Comparison of ENCODE assay signal across 9 cellular contexts in genomic region chr11:35390737-35391682, GRCh38. TPM values are rescaled to one million over a fixed set of nuclear protein-coding genes. Genes with fewer than 3 reads are reported as not detected.
DNase-seq lines count a peak whose midpoint lies in the region; TF ChIP-seq lines count a peak whose summit lies in the region.
"Had no signal": no experiment of that assay in that cellular context is flagged by ENCODE, and none has a peak within 500 bp of the region (broad histone marks: within the 10 kb centered on the region; RNA-seq: fewer than 3 reads in every experiment).

No MANE protein-coding gene starts in this region.

- H3K9ac ChIP-seq in GM23248 (0 out of 2 replicates have a peak overlapping the region, but pooled peaks have one; percentile 16), mucosa of stomach (ENCODE audit: low read length) (peak overlapping the region; percentile 6)

- H3K4me2 ChIP-seq in GM23248 (ENCODE audit: unreplicated experiment): peak overlapping the region; percentile 52

- H3K9me3 Mint-ChIP-seq in activated T-helper 1 cell treated with anti-CD3 and anti-CD28 coated beads, Interleukin-12 subunit alpha, Interleukin-12 subunit beta, Interleukin-2, Interleukin-4 antibody, amounts not matched to agents 30 ng/mL and 10 ng/mL and 1 ng/mL, durations not matched to agents 14 hours and 24 hours and 36 hours: no peaks in the 10 kb centered on the region

- intact Hi-C loops in activated T-helper 1 cell treated with anti-CD3 and anti-CD28 coated beads, Interleukin-12 subunit alpha, Interleukin-12 subunit beta, Interleukin-2, Interleukin-4 antibody, amounts not matched to agents 30 ng/mL and 10 ng/mL and 1 ng/mL, durations not matched to agents 14 hours and 24 hours and 36 hours (cut with micrococcal nuclease): loop anchor here (1.0 to 5.0 kb wide), 14 partner anchors 48 to 740 kb away; partner anchors contain the start of genes APIP and PDHX

- WGBS in GM23248 (ENCODE audit: low coverage in 1 of 2, low lambda C conversion rate in 2 of 2, missing lambda C conversion rate in 2 of 2), 2 experiments: 66 to 67% methylated on average over 13 of the region's 13 CpGs

- peaks cover 10% of the 10 kb centered on the region for H3F3A ChIP-seq in GM23248 (ENCODE audit: insufficient read depth)

- peaks cover 26% of the 10 kb centered on the region for H3K4me1 Mint-ChIP-seq in activated T-helper 1 cell treated with anti-CD3 and anti-CD28 coated beads, Interleukin-12 subunit alpha, Interleukin-12 subunit beta, Interleukin-2, Interleukin-4 antibody, amounts not matched to agents 30 ng/mL and 10 ng/mL and 1 ng/mL, durations not matched to agents 14 hours and 24 hours and 36 hours (ENCODE audit: low read depth)

- H3K27me3 Mint-ChIP-seq in activated T-helper 1 cell treated with anti-CD3 and anti-CD28 coated beads, Interleukin-12 subunit alpha, Interleukin-12 subunit beta, Interleukin-2, Interleukin-4 antibody, amounts not matched to agents 30 ng/mL and 10 ng/mL and 1 ng/mL, durations not matched to agents 14 hours and 24 hours and 36 hours (ENCODE audit: insufficient read depth): peaks cover 12% of the 10 kb centered on the region

- H3K36me3 ChIP-seq in GM23248 (ENCODE audit: low read depth) (no peaks in the 10 kb centered on the region), mucosa of stomach (ENCODE audit: control insufficient read depth, insufficient read depth, low read length) (no peaks in the 10 kb centered on the region)

- in situ Hi-C loops in GM13977 (cut with MboI; ENCODE audit: low pct_unique_long_range_greater_than_20kb, low sequenced_read_pairs, unreplicated experiment) (loop anchor here (25.0 kb wide), 1 partner anchor 804 kb away; no protein-coding TSS in a partner anchor), GM23248 (cut with MboI) (loop anchor here (10.0 kb wide), 1 partner anchor 396 kb away; no protein-coding TSS in a partner anchor)

- peak overlapping the region; percentile 28 for H3K27ac ChIP-seq in GM23248

- H3K9me3 ChIP-seq in GM23248 (ENCODE audit: low read depth) (no peaks in the 10 kb centered on the region), mucosa of stomach (ENCODE audit: control insufficient read depth, low read length) (no peaks in the 10 kb centered on the region)

- H3K4me3 Mint-ChIP-seq in activated T-helper 1 cell treated with anti-CD3 and anti-CD28 coated beads, Interleukin-12 subunit alpha, Interleukin-12 subunit beta, Interleukin-2, Interleukin-4 antibody, amounts not matched to agents 30 ng/mL and 10 ng/mL and 1 ng/mL, durations not matched to agents 14 hours and 24 hours and 36 hours: peak overlapping the region; percentile 6

- TF ChIP-seq CTCF in GM13977 (IDR thresholded peaks at IDR 0.05; ENCODE audit: extremely low read depth, insufficient read depth, missing control alignments): no peak

- H3K4me1 ChIP-seq in GM23248 (ENCODE audit: insufficient read depth): peaks cover 16% of the 10 kb centered on the region
- H3K4me1 ChIP-seq in mucosa of stomach (ENCODE audit: control insufficient read depth, insufficient read depth, low read length): peaks cover 37% of the 10 kb centered on the region

- no peaks in the 10 kb centered on the region for H4K20me1 ChIP-seq in GM23248 (ENCODE audit: insufficient read depth)

- no peaks in the 10 kb centered on the region for H3K79me2 ChIP-seq in GM23248 (ENCODE audit: insufficient read depth)

- H2AFZ ChIP-seq in GM23248: no peak overlapping the region

- DNase-seq in GM13977 (ENCODE audit: low spot score): peak; percentile 51
- peak; percentile 89 for DNase-seq in GM23248
- peak; percentile 56 for DNase-seq in LoVo (ENCODE audit: low spot score)
- peak; percentile 13 for DNase-seq in activated T-helper 1 cell treated with anti-CD3 and anti-CD28 coated beads, Interleukin-12 subunit alpha, Interleukin-12 subunit beta, Interleukin-2, Interleukin-4 antibody, amounts not matched to agents 30 ng/mL and 10 ng/mL and 1 ng/mL, durations not matched to agents 14 hours and 24 hours and 36 hours (ENCODE audit: low spot score)
- DNase-seq in islet precursor cell: no peak
- DNase-seq in NCI-H1694 (lab: John Stamatoyannopoulos, UW): no peak
- DNase-seq in COLO668 (lab: John Stamatoyannopoulos, UW; ENCODE audit: unreplicated experiment): no peak

- H3K9me2 ChIP-seq in GM23248 (ENCODE audit: insufficient read depth): no peaks in the 10 kb centered on the region

- H3K4me3 ChIP-seq in GM23248: no peak overlapping the region
- H3K4me3 ChIP-seq in mucosa of stomach (ENCODE audit: low read length): no peak overlapping the region

- H3K27me3 ChIP-seq in GM23248 (replicated peaks; ENCODE audit: insufficient read depth) (no peaks in the 10 kb centered on the region), mucosa of stomach (ENCODE audit: control insufficient read depth, insufficient read depth, low read length) (no peaks in the 10 kb centered on the region)

- peak overlapping the region; percentile 48 for H3K27ac Mint-ChIP-seq in activated T-helper 1 cell treated with anti-CD3 and anti-CD28 coated beads, Interleukin-12 subunit alpha, Interleukin-12 subunit beta, Interleukin-2, Interleukin-4 antibody, amounts not matched to agents 30 ng/mL and 10 ng/mL and 1 ng/mL, durations not matched to agents 14 hours and 24 hours and 36 hours

- no peaks in the 10 kb centered on the region for H3K36me3 Mint-ChIP-seq in activated T-helper 1 cell treated with anti-CD3 and anti-CD28 coated beads, Interleukin-12 subunit alpha, Interleukin-12 subunit beta, Interleukin-2, Interleukin-4 antibody, amounts not matched to agents 30 ng/mL and 10 ng/mL and 1 ng/mL, durations not matched to agents 14 hours and 24 hours and 36 hours (ENCODE audit: low read depth)

RNA-seq across cellular contexts. Expression of gene SLC1A2, which starts 28.3 kb away (rescaled TPM):
- 1.2 and 1.5 TPM in 2 replicates for total RNA-seq in GM23248 (2014; rRNA removed; shearing (Covaris generic))
- polyA plus RNA-seq in GM23248 (2016; fragmentation: Nextera tagmentation; extraction: Ambion mirVana): 0.49 and 0.88 TPM in 2 replicates
- total RNA-seq in activated T-helper 1 cell treated with anti-CD3 and anti-CD28 coated beads, Interleukin-12 subunit alpha, Interleukin-12 subunit beta, Interleukin-2, Interleukin-4 antibody, amounts not matched to agents 30 ng/mL and 10 ng/mL and 1 ng/mL, durations not matched to agents 14 hours and 24 hours and 36 hours: not detected in 2 replicates
- total RNA-seq: T-helper 1 cell treated with Interleukin-12 subunit alpha and Interleukin-12 subunit beta and Interleukin-4 antibody, amounts not matched to agents 30 ng/mL and 1 ng/mL, for 36 hours had no signal

Comparison
In these comparisons a context has a peak if more than half of its experiments do, and no peak if none do; other contexts are left out.
1. DNase-seq: peak in GM13977 (single experiment), GM23248 (single experiment), LoVo (single experiment) and activated T-helper 1 cell treated with anti-CD3 and anti-CD28 coated beads, Interleukin-12 subunit alpha, Interleukin-12 subunit beta, Interleukin-2, Interleukin-4 antibody, amounts not matched to agents 30 ng/mL and 10 ng/mL and 1 ng/mL, durations not matched to agents 14 hours and 24 hours and 36 hours (single experiment); none in islet precursor cell (single experiment), NCI-H1694 (single experiment) and COLO668 (single experiment).